In genomic region chr11:394858-395655, GRCh38 we compare ENCODE assay signal across 17 cellular contexts. TPM values are rescaled to one million over a fixed set of nuclear protein-coding genes. Genes with fewer than 3 reads are reported as not detected.
DNase-seq lines count a peak whose midpoint lies in the region; ATAC-seq and TF ChIP-seq lines count a peak whose summit lies in the region.
"Had no signal": no experiment of that assay in that cellular context is flagged by ENCODE, and none has a peak within 500 bp of the region (broad histone marks: within the 10 kb centered on the region; RNA-seq: fewer than 3 reads in every experiment).

No MANE protein-coding gene starts in this region.

- peak overlapping the region; percentile 62 for H3K4me3 Mint-ChIP-seq in endodermal cell

- H3K9me3 ChIP-seq in left ventricle myocardium inferior (replicated peaks), result no peaks in the 10 kb centered on the region
- H3K9me3 ChIP-seq in right cardiac atrium (ENCODE audit: control insufficient read depth, low read length), result no peaks in the 10 kb centered on the region
- no peaks in the 10 kb centered on the region for H3K9me3 ChIP-seq in endodermal cell (ENCODE audit: control insufficient read depth, low read length)
- H3K9me3 ChIP-seq in mucosa of rectum (ENCODE audit: control insufficient read depth in 2 of 2, low read length in 2 of 2), result no peaks in the 10 kb centered on the region
- H3K9me3 ChIP-seq in aorta (ENCODE audit: control insufficient read depth, low read length), result no peaks in the 10 kb centered on the region
- H3K9me3 ChIP-seq: SK-N-SH, testis had no signal

- TF ChIP-seq CTCF in left ventricle myocardium inferior (IDR thresholded peaks at IDR 0.05; ENCODE audit: borderline replicate concordance) (no peak), endodermal cell (conservative IDR thresholded peaks at IDR 0.05) (no peak)

- H3K4me3 ChIP-seq in left ventricle myocardium inferior (peak overlapping the region; percentile 39), right cardiac atrium (ENCODE audit: low read length) (no peak overlapping the region), endodermal cell (ENCODE audit: low read length) (no peak overlapping the region), mucosa of rectum (ENCODE audit: low read length in 2 of 2) (peak overlapping the region; percentile 77 to 83), aorta (ENCODE audit: low read length in 2 of 2) (no peak overlapping the region)
- H3K4me3 ChIP-seq: testis had no signal

- DNase-seq in left ventricle myocardium inferior (no peak), right cardiac atrium (no peak), endodermal cell (no peak), aorta (no peak), erythroblast (lab: John Stamatoyannopoulos, UW) (no peak), DMS 273 (lab: John Stamatoyannopoulos, UW; ENCODE audit: unreplicated experiment) (no peak), NCI-H1105 treated with DMSO at 0.1 percent for 48 hours (lab: John Stamatoyannopoulos, UW) (no peak)
- DNase-seq: activated T-cell treated with anti-CD3 and anti-CD28 coated beads for 4 hours; amygdala; DMS79 treated with DMSO at 0.1 percent for 48 hours; effector CD8-positive, alpha-beta T cell; NCI-H1436 treated with DMSO at 0.1 percent for 48 hours; NCI-H774; SK-N-SH; testis had no signal

- H3K4me1 Mint-ChIP-seq in endodermal cell, result peaks cover 2% of the 10 kb centered on the region

- no peaks in the 10 kb centered on the region for H3K36me3 ChIP-seq in left ventricle myocardium inferior
- H3K36me3 ChIP-seq in endodermal cell (ENCODE audit: control insufficient read depth, insufficient read depth, low read length), result no peaks in the 10 kb centered on the region
- H3K36me3 ChIP-seq in mucosa of rectum (ENCODE audit: control insufficient read depth in 2 of 2, insufficient read depth in 2 of 2, low read length in 2 of 2), result peaks cover 0 to 11% of the 10 kb centered on the region in 2 donors
- no peaks in the 10 kb centered on the region for H3K36me3 ChIP-seq in aorta (ENCODE audit: control insufficient read depth in 1 of 2, insufficient read depth in 2 of 2, low read length in 1 of 2)

- no peak for TF ChIP-seq POLR2A in erythroblast (IDR thresholded peaks at IDR 0.05; ENCODE audit: low read length)

- H3K36me3 Mint-ChIP-seq in endodermal cell (ENCODE audit: low read depth), result peaks cover 14% of the 10 kb centered on the region

- H3K4me1 ChIP-seq in left ventricle myocardium inferior (peaks cover 13% of the 10 kb centered on the region), right cardiac atrium (ENCODE audit: control insufficient read depth, insufficient read depth, low read length) (no peaks in the 10 kb centered on the region), endodermal cell (ENCODE audit: control insufficient read depth, insufficient read depth, low read length) (no peaks in the 10 kb centered on the region), mucosa of rectum (ENCODE audit: control insufficient read depth in 2 of 2, insufficient read depth in 2 of 2, low read length in 2 of 2) (peaks cover 8 to 14% of the 10 kb centered on the region in 2 donors), aorta (ENCODE audit: control insufficient read depth in 1 of 2, insufficient read depth in 2 of 2, low read length in 2 of 2) (no peaks in the 10 kb centered on the region)
- H3K4me1 ChIP-seq: testis had no signal

- ATAC-seq in right cardiac atrium (no peak), aorta (ENCODE audit: low FRiP score) (peak; percentile 3)

- WGBS in right cardiac atrium, result 75% methylated on average over 25 of the region's 25 CpGs
- 90 to 93% methylated on average over 13 to 25 of the region's 25 CpGs for WGBS in endodermal cell (ENCODE audit: insufficient coverage in 1 of 2, insufficient read length in 1 of 2), 2 experiments
- 77 to 80% methylated on average over 24 to 25 of the region's 25 CpGs for WGBS in aorta, 2 donors

- peaks cover 48% of the 10 kb centered on the region for H3K27me3 ChIP-seq in left ventricle myocardium inferior (ENCODE audit: low read depth)
- H3K27me3 ChIP-seq in right cardiac atrium (ENCODE audit: control insufficient read depth, insufficient read depth), result no peaks in the 10 kb centered on the region
- no peaks in the 10 kb centered on the region for H3K27me3 ChIP-seq in endodermal cell (ENCODE audit: control insufficient read depth, insufficient read depth, low read length, poor library complexity, severe bottlenecking)
- H3K27me3 ChIP-seq in mucosa of rectum (ENCODE audit: control insufficient read depth in 2 of 2, insufficient read depth in 2 of 2, low read length in 2 of 2), result no peaks in the 10 kb centered on the region
- no peaks in the 10 kb centered on the region for H3K27me3 ChIP-seq in aorta (ENCODE audit: control insufficient read depth in 1 of 2, insufficient read depth in 2 of 2, low read length in 1 of 2)
- H3K27me3 ChIP-seq: testis had no signal

- no peaks in the 10 kb centered on the region for H3K27me3 Mint-ChIP-seq in endodermal cell (ENCODE audit: insufficient read depth)

- peaks cover 9% of the 10 kb centered on the region for H3K9me3 Mint-ChIP-seq in endodermal cell

- intact Hi-C loops in left ventricle myocardium inferior (cut with micrococcal nuclease) (no loop called here), right cardiac atrium (cut with DNase I) (no loop called here), aorta (cut with DNase I) (no loop called here)

- peak overlapping the region; percentile 44 for H3K27ac ChIP-seq in left ventricle myocardium inferior (replicated peaks)
- no peak overlapping the region for H3K27ac ChIP-seq in right cardiac atrium (ENCODE audit: low read length)
- H3K27ac ChIP-seq in endodermal cell (ENCODE audit: low read depth, low read length), result no peak overlapping the region
- H3K27ac ChIP-seq in mucosa of rectum (ENCODE audit: low read depth in 2 of 2, low read length in 2 of 2), result peak overlapping the region; percentile 88 to 93
- H3K27ac ChIP-seq in aorta (ENCODE audit: low read depth in 1 of 2, low read length in 2 of 2), result no peak overlapping the region
- H3K27ac ChIP-seq: testis had no signal

- no peak overlapping the region for H3K9ac ChIP-seq in endodermal cell (ENCODE audit: extremely low read depth, low read length, poor library complexity, severe bottlenecking)
- peak overlapping the region; percentile 83 to 96 for H3K9ac ChIP-seq in mucosa of rectum (ENCODE audit: low read depth in 1 of 2, low read length in 2 of 2)
- H3K9ac ChIP-seq: SK-N-SH had no signal

- no peak overlapping the region for H3K27ac Mint-ChIP-seq in endodermal cell

RNA-seq across cellular contexts. Expression of gene PKP3, which starts 1.0 kb away (rescaled TPM):
- total RNA-seq in left ventricle myocardium inferior (0.52 TPM), right cardiac atrium (under 1 TPM; 0.26 to 0.88 (median 0.63) TPM), endodermal cell (10 to 100 TPM; 35.4 to 44.8 TPM), aorta (under 1 TPM in 1 of 2 donors, not detected in 1; 0.42 TPM)
- polyA plus RNA-seq in right cardiac atrium (0.36 TPM), aorta (10 to 100 TPM in 1 of 2 donors, under 1 TPM in 1; 0.05 to 10.9 TPM)
- polyA plus RNA-seq in endodermal cell (2013, experiment 1 of 2), result 1.2 TPM
- 0.62 TPM for polyA plus RNA-seq in endodermal cell (2013, experiment 2 of 2)

RNA-seq across cellular contexts. Expression of gene SIGIRR, which starts 19.7 kb away (rescaled TPM):
- 34.9 TPM for total RNA-seq in left ventricle myocardium inferior
- 10 to 100 TPM; 28.6 to 42.4 (median 35.1) TPM for total RNA-seq in right cardiac atrium
- 61.8 TPM for polyA plus RNA-seq in right cardiac atrium
- total RNA-seq in endodermal cell, result 10 to 100 TPM; 63.3 to 67.4 TPM
- 18.6 TPM for polyA plus RNA-seq in endodermal cell (2013, experiment 1 of 2)
- 14.9 TPM for polyA plus RNA-seq in endodermal cell (2013, experiment 2 of 2)
- total RNA-seq in aorta, result 10 to 100 TPM; 19.8 to 47.8 TPM
- 10 to 100 TPM; 27.8 to 52.7 TPM for polyA plus RNA-seq in aorta

RNA-seq across cellular contexts. Expression of gene B4GALNT4, which starts 25.8 kb away (rescaled TPM):
- total RNA-seq in left ventricle myocardium inferior (1.5 TPM), right cardiac atrium (1 to 10 TPM; 1.0 to 1.6 (median 1.3) TPM), endodermal cell (100 to 1,000 TPM; 109 to 118 TPM), aorta (1 to 10 TPM in 1 of 2 donors, under 1 TPM in 1; 0.58 to 3.2 TPM)
- polyA plus RNA-seq in right cardiac atrium (2.5 TPM), aorta (1 to 10 TPM in 1 of 2 donors, under 1 TPM in 1; 0.38 to 4.6 TPM)
- 126 TPM for polyA plus RNA-seq in endodermal cell (2013, experiment 1 of 2)
- polyA plus RNA-seq in endodermal cell (2013, experiment 2 of 2), result 105 TPM
- total RNA-seq: mesenteric fat pad had no signal

RNA-seq across cellular contexts. Expression of gene ANO9, which starts 46.8 kb away (rescaled TPM):
- 0.11 TPM for total RNA-seq in left ventricle myocardium inferior
- total RNA-seq in right cardiac atrium, result under 1 TPM; 0.14 to 0.46 (median 0.20) TPM
- 0.20 TPM for polyA plus RNA-seq in right cardiac atrium
- 10 to 100 TPM; 16.8 to 17.8 TPM for total RNA-seq in endodermal cell
- polyA plus RNA-seq in endodermal cell (2013, experiment 1 of 2), result 1.2 TPM
- 0.50 TPM for polyA plus RNA-seq in endodermal cell (2013, experiment 2 of 2)
- total RNA-seq in aorta, result 1 to 10 TPM; 1.3 to 2.8 TPM
- polyA plus RNA-seq in aorta, result 1 to 10 TPM in 1 of 2 donors, under 1 TPM in 1; 0.41 to 8.1 TPM

RNA-seq across cellular contexts. Expression of gene PTDSS2, which starts 55.0 kb away (rescaled TPM):
- 30.2 TPM for total RNA-seq in left ventricle myocardium inferior
- total RNA-seq in right cardiac atrium, result 10 to 100 TPM; 30.2 to 33.3 (median 30.9) TPM
- 30.7 TPM for polyA plus RNA-seq in right cardiac atrium
- 10 to 100 TPM; 55.2 to 56.1 TPM for total RNA-seq in endodermal cell
- 37.5 TPM for polyA plus RNA-seq in endodermal cell (2013, experiment 1 of 2)
- 32.8 TPM for polyA plus RNA-seq in endodermal cell (2013, experiment 2 of 2)
- 10 to 100 TPM; 19.2 to 34.1 TPM for total RNA-seq in aorta
- 10 to 100 TPM; 10.1 to 47.6 TPM for polyA plus RNA-seq in aorta

Comparison
In these comparisons a context has a peak if more than half of its experiments do, and no peak if none do; other contexts are left out.
1. H3K27ac ChIP-seq: peak in left ventricle myocardium inferior (single experiment) and mucosa of rectum (2 of 2); none in right cardiac atrium (single experiment), endodermal cell (single experiment) and aorta (0 of 2).
2. H3K4me3 ChIP-seq: peak in left ventricle myocardium inferior (single experiment) and mucosa of rectum (2 of 2); none in right cardiac atrium (single experiment), endodermal cell (single experiment) and aorta (0 of 2).
3. RNA of gene PKP3, which starts 1.0 kb away (total RNA-seq): 35.4 to 44.8 TPM in endodermal cell; 0.26 to 0.88 TPM in right cardiac atrium, 0.52 TPM in left ventricle myocardium inferior (single experiment) and 0.42 TPM in aorta; every median in the first group is over 10 times any median in the second.
4. RNA of gene B4GALNT4, which starts 25.8 kb away (total RNA-seq): 109 to 118 TPM in endodermal cell; 0.58 to 3.2 TPM in aorta, 1.5 TPM in left ventricle myocardium inferior (single experiment) and 1.0 to 1.6 TPM in right cardiac atrium; every median in the first group is over 10 times any median in the second.